ENCODE assay signal across 11 cellular contexts in genomic region chr12:114476159-114476558, GRCh38.
DNase-seq lines count a peak whose midpoint lies in the region; ATAC-seq and TF ChIP-seq lines count a peak whose summit lies in the region.
"Had no signal": no experiment of that assay in that cellular context is flagged by ENCODE, and none has a peak within 500 bp of the region (broad histone marks: within the 10 kb centered on the region; RNA-seq: fewer than 3 reads in every experiment).

No MANE protein-coding gene starts in this region.

- H3K36me3 Mint-ChIP-seq in type B pancreatic cell: no peaks in the 10 kb centered on the region

- ATAC-seq in foreskin keratinocyte (no peak), esophagus mucosa (no peak)

- H3K4me3 Mint-ChIP-seq in type B pancreatic cell: no peak overlapping the region
- H3K4me3 Mint-ChIP-seq: B cell had no signal

- H3K27ac Mint-ChIP-seq in type B pancreatic cell: no peak overlapping the region
- H3K27ac Mint-ChIP-seq: B cell had no signal

- intact Hi-C loops in posterior vena cava (cut with DNase I): no loop called here

- peaks cover 5% of the 10 kb centered on the region for H3K4me1 Mint-ChIP-seq in type B pancreatic cell (ENCODE audit: unreplicated experiment)

- no peaks in the 10 kb centered on the region for H3K4me1 ChIP-seq in foreskin keratinocyte

- peaks cover 93% of the 10 kb centered on the region for H3K27me3 Mint-ChIP-seq in type B pancreatic cell

- H3K27ac ChIP-seq in foreskin keratinocyte: no peak overlapping the region
- H3K27ac ChIP-seq: spleen had no signal

- DNase-seq in NCI-H2196 (lab: John Stamatoyannopoulos, UW; ENCODE audit: unreplicated experiment) (peak; percentile 3), NCI-H2196 treated with DMSO at 0.1 percent for 48 hours (lab: John Stamatoyannopoulos, UW; ENCODE audit: unreplicated experiment) (no peak), RPMI7951 (ENCODE audit: low read depth) (peak; percentile 29), foreskin keratinocyte (no peak), type B pancreatic cell (ENCODE audit: extremely low spot score, unreplicated experiment) (no peak), NOMO-1 treated with DMSO at 0.1 percent for 48 hours (lab: John Stamatoyannopoulos, UW; ENCODE audit: unreplicated experiment) (no peak), posterior vena cava (ENCODE audit: low spot score) (no peak)
- DNase-seq: activated T-cell treated with anti-CD3 and anti-CD28 coated beads, Interleukin-2, amount 50 U/mL, for 48 hours; spleen had no signal

- H3K27me3 ChIP-seq in foreskin keratinocyte: peaks cover 53% of the 10 kb centered on the region

- H3K9me3 Mint-ChIP-seq in type B pancreatic cell: no peaks in the 10 kb centered on the region

- TF ChIP-seq CTCF in foreskin keratinocyte (conservative IDR thresholded peaks at IDR 0.05) (peak; percentile 54), type B pancreatic cell (conservative IDR thresholded peaks at IDR 0.05) (peak; percentile 61)

Comparison
In these comparisons a context has a peak if more than half of its experiments do, and no peak if none do; other contexts are left out.
1. DNase-seq: peak in NCI-H2196 (single experiment) and RPMI7951 (single experiment); none in NCI-H2196 treated with DMSO at 0.1 percent for 48 hours (single experiment), foreskin keratinocyte (0 of 2), type B pancreatic cell (single experiment), NOMO-1 treated with DMSO at 0.1 percent for 48 hours (single experiment) and posterior vena cava (single experiment).